ENCODE assay signal across 34 cellular contexts in the genomic region with DNA sequence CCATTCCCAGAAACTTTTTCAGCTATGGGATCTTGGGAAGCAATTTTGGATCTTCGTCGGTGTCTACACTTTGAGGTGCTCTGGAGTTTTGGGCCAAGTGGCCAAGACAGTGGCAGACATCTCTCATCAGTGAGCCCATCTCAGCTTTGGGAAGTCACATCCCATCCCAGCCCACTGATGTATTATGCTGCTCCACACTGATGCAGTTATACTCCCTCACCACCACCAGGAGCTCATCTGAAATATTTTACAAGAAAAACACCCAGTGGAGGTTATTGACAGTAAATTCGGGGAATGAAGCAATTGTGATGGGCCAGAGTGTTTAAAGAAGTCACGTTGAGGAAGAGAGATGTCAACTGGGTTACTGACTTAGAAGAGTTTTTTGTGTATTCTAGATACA.
"Had no signal": no experiment of that assay in that cellular context is flagged by ENCODE, and none has a peak within 500 bp of the region (broad histone marks: within the 10 kb centered on the region; RNA-seq: fewer than 3 reads in every experiment).

No MANE protein-coding gene starts in this region.

- ATAC-seq: activated CD4-positive, alpha-beta T cell treated with anti-CD3 and anti-CD28 coated beads for 36 hours; activated CD8-positive, alpha-beta memory T cell treated with anti-CD3 and anti-CD28 coated beads, Interleukin-2, amount 10 ng/mL, durations not matched to agents 7 days and 5 days; activated CD8-positive, alpha-beta T cell treated with anti-CD3 and anti-CD28 coated beads, Interleukin-2, amount 10 ng/mL, durations not matched to agents 7 days and 5 days; activated naive CD8-positive, alpha-beta T cell treated with anti-CD3 and anti-CD28 coated beads, Interleukin-2, amount 50 U/mL, for 24 hours; body of pancreas; esophagus mucosa; gastroesophageal sphincter; T-helper 17 cell had no signal

- H3K4me1 ChIP-seq: adrenal gland, colonic mucosa, gastroesophageal sphincter had no signal

- H3K27ac Mint-ChIP-seq: activated CD4-positive, alpha-beta memory T cell treated with anti-CD3 and anti-CD28 coated beads for 36 hours; activated CD4-positive, alpha-beta T cell treated with anti-CD3 and anti-CD28 coated beads for 36 hours; activated CD4-positive, alpha-beta T cell treated with anti-CD3 and anti-CD28 coated beads, Interleukin-2, amount 10 ng/mL, durations not matched to agents 24 days and 14 days; activated CD8-positive, alpha-beta memory T cell treated with anti-CD3 and anti-CD28 coated beads, Interleukin-2, amount 10 ng/mL, durations not matched to agents 7 days and 5 days; activated CD8-positive, alpha-beta T cell treated with anti-CD3 and anti-CD28 coated beads, Interleukin-2, amount 10 ng/mL, durations not matched to agents 7 days and 5 days; activated naive CD4-positive, alpha-beta T cell treated with anti-CD3 and anti-CD28 coated beads for 36 hours; activated naive CD4-positive, alpha-beta T cell treated with anti-CD3 and anti-CD28 coated beads, Interleukin-2, amount 50 U/mL, for 24 hours; activated naive CD8-positive, alpha-beta T cell treated with anti-CD3 and anti-CD28 coated beads for 36 hours; activated naive CD8-positive, alpha-beta T cell treated with anti-CD3 and anti-CD28 coated beads, Interleukin-2, amount 50 U/mL, for 24 hours; activated T-helper 1 cell treated with anti-CD3 and anti-CD28 coated beads, Interleukin-12 subunit alpha, Interleukin-12 subunit beta, Interleukin-2, Interleukin-4 antibody, amounts not matched to agents 30 ng/mL and 10 ng/mL and 1 ng/mL, durations not matched to agents 14 hours and 24 hours and 36 hours; activated T-helper 2 cell treated with anti-CD3 and anti-CD28 coated beads, Interferon-gamma antibody, Interleukin-2, Interleukin-4, amounts not matched to agents 10 μg/mL and 5 μg/mL and 100 μg/mL, durations not matched to agents 14 hours and 24 hours and 36 hours; T-helper 17 cell; T-helper 2 cell treated with Interferon-gamma antibody and Interleukin-4, amounts not matched to agents 5 μg/mL and 100 μg/mL, for 36 hours had no signal

- DNase-seq: activated CD4-positive, alpha-beta memory T cell treated with anti-CD3 and anti-CD28 coated beads for 36 hours; activated CD4-positive, alpha-beta T cell treated with anti-CD3 and anti-CD28 coated beads for 36 hours; activated CD4-positive, alpha-beta T cell treated with anti-CD3 and anti-CD28 coated beads, Interleukin-2, amount 10 ng/mL, durations not matched to agents 24 days and 14 days; activated CD4-positive, CD25-positive, alpha-beta regulatory T cell; activated CD4-positive, CD25-positive, alpha-beta regulatory T cell treated with anti-CD3 and anti-CD28 coated beads, Interleukin-2, amount 50 U/mL, for 72 hours; activated CD8-positive, alpha-beta memory T cell treated with anti-CD3 and anti-CD28 coated beads, Interleukin-2, amount 10 ng/mL, durations not matched to agents 7 days and 5 days; activated CD8-positive, alpha-beta memory T cell treated with anti-CD3 and anti-CD28 coated beads, Interleukin-2, amount 50 U/mL, for 4 hours; activated CD8-positive, alpha-beta T cell treated with anti-CD3 and anti-CD28 coated beads, Interleukin-2, amount 10 ng/mL, durations not matched to agents 7 days and 5 days; activated effector memory CD4-positive, alpha-beta T cell treated with anti-CD3 and anti-CD28 coated beads, Interleukin-2, amount 50 U/mL, for 16 hours; activated naive CD4-positive, alpha-beta T cell treated with anti-CD3 and anti-CD28 coated beads for 36 hours; activated naive CD8-positive, alpha-beta T cell treated with anti-CD3 and anti-CD28 coated beads for 36 hours; activated naive CD8-positive, alpha-beta T cell treated with anti-CD3 and anti-CD28 coated beads, Interleukin-2, amount 50 U/mL, for 24 hours; activated T-cell treated with anti-CD3 and anti-CD28 coated beads, Interleukin-2, amount 50 U/mL, for 1 hour; activated T-cell treated with anti-CD3 and anti-CD28 coated beads, Interleukin-2, amount 50 U/mL, for 48 hours; adrenal gland; amygdala; aorta; body of pancreas; caudate nucleus; cerebellar nuclear complex; colonic mucosa; effector CD8-positive, alpha-beta T cell; foreskin melanocyte; head of caudate nucleus; T-helper 1 cell; T-helper 17 cell; T1000; WERI-Rb-1 had no signal

- H3K9me3 Mint-ChIP-seq: activated CD4-positive, alpha-beta memory T cell treated with anti-CD3 and anti-CD28 coated beads for 36 hours; activated CD4-positive, alpha-beta T cell treated with anti-CD3 and anti-CD28 coated beads, Interleukin-2, amount 10 ng/mL, durations not matched to agents 24 days and 14 days; activated naive CD4-positive, alpha-beta T cell treated with anti-CD3 and anti-CD28 coated beads for 36 hours; activated naive CD4-positive, alpha-beta T cell treated with anti-CD3 and anti-CD28 coated beads, Interleukin-2, amount 50 U/mL, for 24 hours; activated naive CD8-positive, alpha-beta T cell treated with anti-CD3 and anti-CD28 coated beads for 36 hours; activated naive CD8-positive, alpha-beta T cell treated with anti-CD3 and anti-CD28 coated beads, Interleukin-2, amount 50 U/mL, for 24 hours; activated T-helper 1 cell treated with anti-CD3 and anti-CD28 coated beads, Interleukin-12 subunit alpha, Interleukin-12 subunit beta, Interleukin-2, Interleukin-4 antibody, amounts not matched to agents 30 ng/mL and 10 ng/mL and 1 ng/mL, durations not matched to agents 14 hours and 24 hours and 36 hours; activated T-helper 2 cell treated with anti-CD3 and anti-CD28 coated beads, Interferon-gamma antibody, Interleukin-2, Interleukin-4, amounts not matched to agents 10 μg/mL and 5 μg/mL and 100 μg/mL, durations not matched to agents 14 hours and 24 hours and 36 hours; T-helper 2 cell treated with Interferon-gamma antibody and Interleukin-4, amounts not matched to agents 5 μg/mL and 100 μg/mL, for 36 hours had no signal

- H3K27me3 Mint-ChIP-seq: activated CD4-positive, alpha-beta memory T cell treated with anti-CD3 and anti-CD28 coated beads for 36 hours; activated CD4-positive, alpha-beta T cell treated with anti-CD3 and anti-CD28 coated beads for 36 hours; activated CD4-positive, alpha-beta T cell treated with anti-CD3 and anti-CD28 coated beads, Interleukin-2, amount 10 ng/mL, durations not matched to agents 24 days and 14 days; activated CD8-positive, alpha-beta memory T cell treated with anti-CD3 and anti-CD28 coated beads, Interleukin-2, amount 10 ng/mL, durations not matched to agents 7 days and 5 days; activated naive CD4-positive, alpha-beta T cell treated with anti-CD3 and anti-CD28 coated beads, Interleukin-2, amount 50 U/mL, for 24 hours; activated naive CD8-positive, alpha-beta T cell treated with anti-CD3 and anti-CD28 coated beads for 36 hours; activated naive CD8-positive, alpha-beta T cell treated with anti-CD3 and anti-CD28 coated beads, Interleukin-2, amount 50 U/mL, for 24 hours; T-helper 17 cell had no signal

- H3K4me3 ChIP-seq: adrenal gland, body of pancreas, colonic mucosa, gastroesophageal sphincter had no signal

- H3K9me3 ChIP-seq: adrenal gland, body of pancreas, colonic mucosa, gastroesophageal sphincter had no signal

- H3K4me3 Mint-ChIP-seq: activated CD4-positive, alpha-beta memory T cell treated with anti-CD3 and anti-CD28 coated beads for 36 hours; activated CD4-positive, alpha-beta T cell treated with anti-CD3 and anti-CD28 coated beads for 36 hours; activated CD4-positive, alpha-beta T cell treated with anti-CD3 and anti-CD28 coated beads, Interleukin-2, amount 10 ng/mL, durations not matched to agents 24 days and 14 days; activated CD8-positive, alpha-beta memory T cell treated with anti-CD3 and anti-CD28 coated beads, Interleukin-2, amount 10 ng/mL, durations not matched to agents 7 days and 5 days; activated CD8-positive, alpha-beta T cell treated with anti-CD3 and anti-CD28 coated beads, Interleukin-2, amount 10 ng/mL, durations not matched to agents 7 days and 5 days; activated naive CD4-positive, alpha-beta T cell treated with anti-CD3 and anti-CD28 coated beads for 36 hours; activated naive CD4-positive, alpha-beta T cell treated with anti-CD3 and anti-CD28 coated beads, Interleukin-2, amount 50 U/mL, for 24 hours; activated naive CD8-positive, alpha-beta T cell treated with anti-CD3 and anti-CD28 coated beads for 36 hours; activated naive CD8-positive, alpha-beta T cell treated with anti-CD3 and anti-CD28 coated beads, Interleukin-2, amount 50 U/mL, for 24 hours; activated T-helper 1 cell treated with anti-CD3 and anti-CD28 coated beads, Interleukin-12 subunit alpha, Interleukin-12 subunit beta, Interleukin-2, Interleukin-4 antibody, amounts not matched to agents 30 ng/mL and 10 ng/mL and 1 ng/mL, durations not matched to agents 14 hours and 24 hours and 36 hours; T-helper 17 cell; T-helper 2 cell treated with Interferon-gamma antibody and Interleukin-4, amounts not matched to agents 5 μg/mL and 100 μg/mL, for 36 hours had no signal

- H3K36me3 ChIP-seq: adrenal gland, colonic mucosa, WERI-Rb-1 had no signal

- H3K4me1 Mint-ChIP-seq: activated CD4-positive, alpha-beta T cell treated with anti-CD3 and anti-CD28 coated beads for 36 hours; activated CD4-positive, alpha-beta T cell treated with anti-CD3 and anti-CD28 coated beads, Interleukin-2, amount 10 ng/mL, durations not matched to agents 24 days and 14 days; activated CD8-positive, alpha-beta memory T cell treated with anti-CD3 and anti-CD28 coated beads, Interleukin-2, amount 10 ng/mL, durations not matched to agents 7 days and 5 days; activated naive CD8-positive, alpha-beta T cell treated with anti-CD3 and anti-CD28 coated beads for 36 hours; activated naive CD8-positive, alpha-beta T cell treated with anti-CD3 and anti-CD28 coated beads, Interleukin-2, amount 50 U/mL, for 24 hours had no signal

- H3K27ac ChIP-seq: adrenal gland, body of pancreas, colonic mucosa, gastroesophageal sphincter, WERI-Rb-1 had no signal

- H3K27me3 ChIP-seq: adrenal gland, body of pancreas, colonic mucosa, gastroesophageal sphincter had no signal
